ENCODE assay signal across 10 cellular contexts in the genomic region with DNA sequence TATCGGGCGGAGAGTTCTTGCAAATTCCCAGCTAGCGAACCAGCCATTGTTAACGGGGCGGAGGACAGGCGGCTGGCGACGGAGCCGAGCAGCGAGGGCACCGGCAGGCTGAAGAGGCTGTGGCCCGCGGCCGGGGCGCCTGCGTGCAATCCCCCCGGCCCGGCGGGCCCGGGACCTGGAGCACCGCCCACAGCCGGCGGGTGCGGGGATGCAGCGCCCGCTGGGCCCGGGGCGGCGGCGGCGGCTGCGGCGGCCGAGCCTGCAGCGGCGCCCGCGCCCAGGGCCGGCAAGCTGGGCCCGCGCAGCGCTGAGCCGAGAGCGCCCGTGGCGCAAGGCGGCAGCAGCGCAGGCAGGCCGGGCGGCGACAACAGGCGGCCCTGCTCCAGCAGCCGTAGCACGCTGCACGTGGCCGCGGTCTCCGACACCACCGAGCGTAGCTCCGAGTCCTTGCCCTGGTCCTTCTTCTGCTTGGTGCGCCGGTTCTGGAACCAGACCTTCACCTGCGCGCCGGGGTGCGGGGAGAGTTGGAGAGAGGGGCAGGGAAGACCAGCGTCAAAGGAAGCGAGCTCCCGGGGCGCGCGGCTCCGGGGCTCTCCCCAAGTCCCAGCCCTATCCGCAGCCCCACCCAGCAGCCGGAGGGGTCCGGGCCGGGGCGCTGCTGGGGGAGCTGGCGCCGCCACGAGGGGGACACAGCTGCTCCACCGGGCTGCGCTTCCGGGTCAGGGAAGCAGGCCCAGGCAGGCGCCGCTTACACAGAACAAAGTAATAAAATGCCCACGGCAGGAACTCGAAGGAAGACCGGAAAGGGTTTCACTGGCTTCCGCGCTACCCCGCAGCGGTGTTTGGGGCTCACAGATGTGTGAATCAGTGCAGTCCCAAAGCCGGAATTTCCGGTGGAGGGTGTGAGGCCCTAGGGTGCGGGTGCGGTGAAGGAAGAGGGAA. TPM values are rescaled to one million over a fixed set of nuclear protein-coding genes. Genes with fewer than 3 reads are reported as not detected.
DNase-seq lines count a peak whose midpoint lies in the region; ATAC-seq, FAIRE-seq and TF ChIP-seq lines count a peak whose summit lies in the region.
"Had no signal": no experiment of that assay in that cellular context is flagged by ENCODE, and none has a peak within 500 bp of the region (broad histone marks: within the 10 kb centered on the region; RNA-seq: fewer than 3 reads in every experiment).

No MANE protein-coding gene starts in this region.

- H3K4me1 ChIP-seq in HUES64 (ENCODE audit: insufficient read depth, low read length) (peaks cover 60% of the 10 kb centered on the region), H1 (replicated peaks in 1 of 4; ENCODE audit: control insufficient read depth in 3 of 4, insufficient read depth in 4 of 4, low read length in 3 of 4) (peaks cover 6 to 38% (median 17%) of the 10 kb centered on the region in 4 experiments)

- CTCF ChIA-PET in H1 (lab: Charles Lee; ENCODE audit: partially characterized antibody): interaction anchor here (0.7 to 13.8 kb wide), 17 partner anchors 8 to 412 kb away, joined by 3 to 212 read pairs (median 4); no protein-coding TSS in a partner anchor

- no peak overlapping the region for H4K8ac ChIP-seq in H1 (ENCODE audit: extremely low read depth, insufficient read depth, low read length)

- POLR2A ChIA-PET in H1 (lab: Charles Lee; ENCODE audit: partially characterized antibody): interaction anchor here (1.1 to 4.5 kb wide), 4 partner anchors 26 to 398 kb away, joined by 3 to 24 read pairs (median 8); no protein-coding TSS in a partner anchor
- POLR2A ChIA-PET in naive thymus-derived CD8-positive, alpha-beta T cell (lab: Charles Lee): no interaction called here

- TF ChIP-seq EP300 in H1 (IDR thresholded peaks at IDR 0.05; ENCODE audit: borderline replicate concordance in 1 of 2, low read depth in 2 of 2, low read length in 2 of 2): no peak

- H3K18ac ChIP-seq in H1 (ENCODE audit: extremely low read depth, low read length): peak overlapping the region; percentile 75

- no peak overlapping the region for H3K56ac ChIP-seq in H1 (replicated peaks; ENCODE audit: insufficient read length, low read depth, low read length)

- TF ChIP-seq RAD21 in H1 (IDR thresholded peaks at IDR 0.05 in 1 of 2, conservative IDR thresholded peaks at IDR 0.05 in 1 of 2; ENCODE audit: low read depth in 2 of 2, low read length in 2 of 2): no peak

- H2BK15ac ChIP-seq in H1 (ENCODE audit: low read length): no peak overlapping the region; the same call in 1 of the 2 replicates

- peaks cover 15 to 56% (median 46%) of the 10 kb centered on the region in 4 donors for H3K4me1 Mint-ChIP-seq in naive thymus-derived CD8-positive, alpha-beta T cell

- peak overlapping the region; percentile 42 for H3K4me3 ChIP-seq in HUES64 (ENCODE audit: low read length)
- peak overlapping the region; percentile 11 to 55 (median 26); a peak in 6 of 8 replicates for H3K4me3 ChIP-seq in H1 (ENCODE audit: extremely low read depth in 1 of 4, insufficient read depth in 2 of 4, low read depth in 3 of 4, low read length in 4 of 4)
- H3K4me3 ChIP-seq: SJSA1 had no signal

- H3K23ac ChIP-seq in H1 (ENCODE audit: insufficient read length): no peak overlapping the region

- TF ChIP-seq POLR2A in H1 (IDR thresholded peaks at IDR 0.05; ENCODE audit: control extremely low read depth in 1 of 2, low read depth in 2 of 2, low read length in 2 of 2): no peak

- H4K20me1 ChIP-seq in H1 (replicated peaks in 1 of 2; ENCODE audit: control insufficient read depth in 1 of 2, insufficient read depth in 2 of 2, low read length in 2 of 2): peaks cover 10 to 12% of the 10 kb centered on the region in 2 experiments

- H3K9ac ChIP-seq in HUES64 (ENCODE audit: low read depth, low read length) (no peak overlapping the region), H1 (replicated peaks in 1 of 4; ENCODE audit: extremely low read depth in 1 of 4, low read depth in 3 of 4, low read length in 3 of 4) (no peak overlapping the region)

- peaks cover 0 to 9% (median 7%) of the 10 kb centered on the region in 3 donors for H3K36me3 Mint-ChIP-seq in naive thymus-derived CD8-positive, alpha-beta T cell

- no peak overlapping the region for H2BK12ac ChIP-seq in H1 (ENCODE audit: low read depth, low read length)

- 1% methylated on average over 98 of the region's 98 CpGs for WGBS in HUES64
- 2% methylated on average over 58 of the region's 98 CpGs; no CpG with 5 or more reads in 1 of the 2 experiments for WGBS in H1 (ENCODE audit: extremely low coverage in 1 of 2, insufficient coverage in 1 of 2, insufficient read length in 1 of 2, insufficient replicate concordance in 2 of 2, low coverage in 1 of 2, low lambda C conversion rate in 2 of 2, missing lambda C conversion rate in 1 of 2), 2 experiments

- FAIRE-seq in H1 (lab: Jason Lieb, UNC): no peak

- H2BK120ac ChIP-seq in H1 (replicated peaks; ENCODE audit: low read depth, low read length): no peak overlapping the region

- H3K4me3 Mint-ChIP-seq in naive thymus-derived CD8-positive, alpha-beta T cell: peak overlapping the region in 6 of 10 donors; percentile 34 to 86 (median 70)

- H2AK5ac ChIP-seq in H1 (ENCODE audit: low read depth, low read length): no peak overlapping the region

- no peak for TF ChIP-seq CTCF in H1 (IDR thresholded peaks at IDR 0.05; ENCODE audit: control extremely low read depth in 1 of 3, insufficient read depth in 1 of 3, low read depth in 1 of 3, low read length in 3 of 3)

- peaks cover 55 to 93% (median 67%) of the 10 kb centered on the region in 5 donors for H3K27me3 Mint-ChIP-seq in naive thymus-derived CD8-positive, alpha-beta T cell

- peaks cover 0 to 5% (median 0%) of the 10 kb centered on the region in 9 donors for H3K9me3 Mint-ChIP-seq in naive thymus-derived CD8-positive, alpha-beta T cell

- H3K79me1 ChIP-seq in H1 (ENCODE audit: low read depth, low read length): no peaks in the 10 kb centered on the region

- no peak overlapping the region for H3K4ac ChIP-seq in H1 (replicated peaks; ENCODE audit: insufficient read length, low read depth, low read length)

- H3K36me3 ChIP-seq in HUES64 (ENCODE audit: insufficient read depth, low read length) (no peaks in the 10 kb centered on the region), H1 (ENCODE audit: control insufficient read depth in 2 of 4, insufficient read depth in 4 of 4, low read length in 3 of 4) (peaks cover 0 to 7% (median 0%) of the 10 kb centered on the region in 4 experiments; a peak in 1 of 8 replicates)
- H3K36me3 ChIP-seq: SJSA1 had no signal

- H3K79me2 ChIP-seq in H1 (ENCODE audit: control insufficient read depth in 1 of 2, insufficient read depth in 2 of 2, low read length in 2 of 2): no peaks in the 10 kb centered on the region

- peak overlapping the region; percentile 63 to 78 for H3K4me2 ChIP-seq in H1 (ENCODE audit: insufficient read depth in 1 of 2, low read depth in 2 of 2, low read length in 2 of 2)

- DNase-seq in DMS153 (lab: John Stamatoyannopoulos, UW) (peak; percentile 8), H1 (ENCODE audit: low read depth in 1 of 2, low spot score in 2 of 2) (peak in 1 of 2 experiments; percentile 73), HuH-7.5 (ENCODE audit: low spot score) (no peak), NAMALWA (ENCODE audit: low spot score) (no peak)
- no peak for DNase-seq in naive thymus-derived CD8-positive, alpha-beta T cell
- no peak for DNase-seq in effector CD4-positive, alpha-beta T cell
- DNase-seq: NCI-H1105 treated with DMSO at 0.1 percent for 48 hours had no signal

- H3K9me3 ChIP-seq in HUES64 (ENCODE audit: insufficient read depth, low read depth, low read length) (no peaks in the 10 kb centered on the region), H1 (ENCODE audit: insufficient read depth in 2 of 2, low read depth in 1 of 2, low read length in 1 of 2) (no peaks in the 10 kb centered on the region)

- H3K23me2 ChIP-seq in H1 (ENCODE audit: low read depth, low read length): peaks cover 7% of the 10 kb centered on the region; the same call in 1 of the 2 replicates

- H2BK20ac ChIP-seq in H1 (ENCODE audit: low read length): no peak overlapping the region

- H2BK5ac ChIP-seq in H1 (ENCODE audit: low read depth, low read length): no peak overlapping the region

- H3K27me3 ChIP-seq in HUES64 (ENCODE audit: insufficient read depth, low read length): peaks cover 100% of the 10 kb centered on the region
- H3K27me3 ChIP-seq in H1 (replicated peaks in 1 of 4; ENCODE audit: control insufficient read depth in 3 of 4, extremely low read depth in 1 of 4, insufficient read depth in 3 of 4, low read length in 3 of 4): peaks cover 94 to 100% (median 99%) of the 10 kb centered on the region in 4 experiments

- no peak overlapping the region for H4K91ac ChIP-seq in H1 (replicated peaks; ENCODE audit: insufficient read length, low read length)

- H3K27ac ChIP-seq in HUES64 (ENCODE audit: low read depth, low read length) (no peak overlapping the region), H1 (ENCODE audit: low read depth, low read length) (no peak overlapping the region)
- H3K27ac ChIP-seq: SJSA1 had no signal

- H3K27ac Mint-ChIP-seq in naive thymus-derived CD8-positive, alpha-beta T cell: no peak overlapping the region

- peak in 1 of 2 donors; percentile 29 for ATAC-seq in naive thymus-derived CD8-positive, alpha-beta T cell
- no peak for ATAC-seq in HG03280 (IDR thresholded peaks at IDR 0.05; ENCODE audit: unreplicated experiment)

- H3K14ac ChIP-seq in H1 (ENCODE audit: insufficient read length): no peak overlapping the region

- H4K5ac ChIP-seq in H1 (ENCODE audit: insufficient read length, low read depth, low read length): no peak overlapping the region

- H2AFZ ChIP-seq in H1 (ENCODE audit: low read length): no peak overlapping the region

TF ChIP-seq in H1, 55 proteins besides CTCF, POLR2A, EP300 and RAD21 (continues in another document):
- TF ChIP-seq EGR1 (IDR thresholded peaks at IDR 0.05; ENCODE audit: borderline replicate concordance, low read depth, low read length): no peak

RNA-seq across cellular contexts. Expression of gene VAX1, which starts 3.7 kb away (rescaled TPM):
- 0.20 TPM for polyA plus RNA-seq in HUES64 (2013, experiment 1 of 2)
- polyA plus RNA-seq in HUES64 (2013, experiment 2 of 2): 0.51 TPM
- not detected in 2 replicates for total RNA-seq in H1 (2021; fragmentation: NEBNext Ultra II Directional; extraction: Animal tissue kit (Norgen Biotek cat#: 25700))
- 0.09 TPM in 1 of 2 replicates, not detected in the other for polyA plus RNA-seq in H1 (2011; rRNA removed)
- not detected for polyA plus RNA-seq in H1 (2011; cell fraction: cytosol; rRNA removed)
- polyA plus RNA-seq in H1 (2011; cell fraction: nucleus; rRNA removed): not detected
- polyA plus RNA-seq in H1 (2012, experiment 1 of 2): not detected in 4 replicates
- polyA plus RNA-seq in H1 (2012, experiment 2 of 2): not detected
- 0.02 TPM for polyA plus RNA-seq in H1 (2013, experiment 1 of 2)
- polyA plus RNA-seq in H1 (2013, experiment 2 of 2): not detected
- not detected in 2 replicates for polyA minus RNA-seq in H1 (2011; rRNA and poly(A)+ RNA removed)
- polyA minus RNA-seq in H1 (2011; cell fraction: cytosol; rRNA and poly(A)+ RNA removed): not detected
- polyA minus RNA-seq in H1 (2011; cell fraction: nucleus; rRNA and poly(A)+ RNA removed): not detected
- not detected for total RNA-seq in naive thymus-derived CD8-positive, alpha-beta T cell
- polyA plus RNA-seq in naive thymus-derived CD8-positive, alpha-beta T cell: not detected
- total RNA-seq: SJSA1 had no signal
